Comparison of ENCODE assay signal across 1 cellular context in genomic region chr7:75842836-75843446, GRCh38.
TF ChIP-seq lines count a peak whose summit lies in the region.

No MANE protein-coding gene starts in this region.

TF ChIP-seq in K562, 482 proteins besides CTCF, POLR2A, EP300 and RAD21 (continued from another document and continues in another):
- TF ChIP-seq, protein P1, sequence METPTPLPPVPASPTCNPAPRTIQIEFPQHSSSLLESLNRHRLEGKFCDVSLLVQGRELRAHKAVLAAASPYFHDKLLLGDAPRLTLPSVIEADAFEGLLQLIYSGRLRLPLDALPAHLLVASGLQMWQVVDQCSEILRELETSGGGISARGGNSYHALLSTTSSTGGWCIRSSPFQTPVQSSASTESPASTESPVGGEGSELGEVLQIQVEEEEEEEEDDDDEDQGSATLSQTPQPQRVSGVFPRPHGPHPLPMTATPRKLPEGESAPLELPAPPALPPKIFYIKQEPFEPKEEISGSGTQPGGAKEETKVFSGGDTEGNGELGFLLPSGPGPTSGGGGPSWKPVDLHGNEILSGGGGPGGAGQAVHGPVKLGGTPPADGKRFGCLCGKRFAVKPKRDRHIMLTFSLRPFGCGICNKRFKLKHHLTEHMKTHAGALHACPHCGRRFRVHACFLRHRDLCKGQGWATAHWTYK (CRISPR knock-in tag; IDR thresholded peaks at IDR 0.05), result no peak; the same call in 1 of the 2 replicates
- no peak for TF ChIP-seq GATAD2B (IDR thresholded peaks at IDR 0.05; ENCODE audit: borderline replicate concordance)
- TF ChIP-seq, protein P2, sequence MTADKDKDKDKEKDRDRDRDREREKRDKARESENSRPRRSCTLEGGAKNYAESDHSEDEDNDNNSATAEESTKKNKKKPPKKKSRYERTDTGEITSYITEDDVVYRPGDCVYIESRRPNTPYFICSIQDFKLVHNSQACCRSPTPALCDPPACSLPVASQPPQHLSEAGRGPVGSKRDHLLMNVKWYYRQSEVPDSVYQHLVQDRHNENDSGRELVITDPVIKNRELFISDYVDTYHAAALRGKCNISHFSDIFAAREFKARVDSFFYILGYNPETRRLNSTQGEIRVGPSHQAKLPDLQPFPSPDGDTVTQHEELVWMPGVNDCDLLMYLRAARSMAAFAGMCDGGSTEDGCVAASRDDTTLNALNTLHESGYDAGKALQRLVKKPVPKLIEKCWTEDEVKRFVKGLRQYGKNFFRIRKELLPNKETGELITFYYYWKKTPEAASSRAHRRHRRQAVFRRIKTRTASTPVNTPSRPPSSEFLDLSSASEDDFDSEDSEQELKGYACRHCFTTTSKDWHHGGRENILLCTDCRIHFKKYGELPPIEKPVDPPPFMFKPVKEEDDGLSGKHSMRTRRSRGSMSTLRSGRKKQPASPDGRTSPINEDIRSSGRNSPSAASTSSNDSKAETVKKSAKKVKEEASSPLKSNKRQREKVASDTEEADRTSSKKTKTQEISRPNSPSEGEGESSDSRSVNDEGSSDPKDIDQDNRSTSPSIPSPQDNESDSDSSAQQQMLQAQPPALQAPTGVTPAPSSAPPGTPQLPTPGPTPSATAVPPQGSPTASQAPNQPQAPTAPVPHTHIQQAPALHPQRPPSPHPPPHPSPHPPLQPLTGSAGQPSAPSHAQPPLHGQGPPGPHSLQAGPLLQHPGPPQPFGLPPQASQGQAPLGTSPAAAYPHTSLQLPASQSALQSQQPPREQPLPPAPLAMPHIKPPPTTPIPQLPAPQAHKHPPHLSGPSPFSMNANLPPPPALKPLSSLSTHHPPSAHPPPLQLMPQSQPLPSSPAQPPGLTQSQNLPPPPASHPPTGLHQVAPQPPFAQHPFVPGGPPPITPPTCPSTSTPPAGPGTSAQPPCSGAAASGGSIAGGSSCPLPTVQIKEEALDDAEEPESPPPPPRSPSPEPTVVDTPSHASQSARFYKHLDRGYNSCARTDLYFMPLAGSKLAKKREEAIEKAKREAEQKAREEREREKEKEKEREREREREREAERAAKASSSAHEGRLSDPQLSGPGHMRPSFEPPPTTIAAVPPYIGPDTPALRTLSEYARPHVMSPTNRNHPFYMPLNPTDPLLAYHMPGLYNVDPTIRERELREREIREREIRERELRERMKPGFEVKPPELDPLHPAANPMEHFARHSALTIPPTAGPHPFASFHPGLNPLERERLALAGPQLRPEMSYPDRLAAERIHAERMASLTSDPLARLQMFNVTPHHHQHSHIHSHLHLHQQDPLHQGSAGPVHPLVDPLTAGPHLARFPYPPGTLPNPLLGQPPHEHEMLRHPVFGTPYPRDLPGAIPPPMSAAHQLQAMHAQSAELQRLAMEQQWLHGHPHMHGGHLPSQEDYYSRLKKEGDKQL (CRISPR knock-in tag; IDR thresholded peaks at IDR 0.05; ENCODE audit: borderline replicate concordance), result no peak
- peak; percentile 72; the same call in 1 of the 2 replicates for TF ChIP-seq CHCHD3 (CRISPR knock-in tag; IDR thresholded peaks at IDR 0.05)
- peak; percentile 76; the same call in 1 of the 2 replicates for TF ChIP-seq ETV5 (CRISPR knock-in tag; IDR thresholded peaks at IDR 0.05; ENCODE audit: low read depth)
- no peak for TF ChIP-seq ZNF184 (CRISPR knock-in tag; IDR thresholded peaks at IDR 0.05)
- TF ChIP-seq ZNF354B (CRISPR knock-in tag; IDR thresholded peaks at IDR 0.05), result no peak
- no peak for TF ChIP-seq NBN (IDR thresholded peaks at IDR 0.05; ENCODE audit: low read depth)
- no peak for TF ChIP-seq COPS2 (conservative IDR thresholded peaks at IDR 0.05)
- TF ChIP-seq MTF1 (CRISPR knock-in tag; IDR thresholded peaks at IDR 0.05; ENCODE audit: borderline replicate concordance), result no peak
- peak; percentile 69 for TF ChIP-seq ZNF592 (IDR thresholded peaks at IDR 0.05)
- TF ChIP-seq, protein P3, sequence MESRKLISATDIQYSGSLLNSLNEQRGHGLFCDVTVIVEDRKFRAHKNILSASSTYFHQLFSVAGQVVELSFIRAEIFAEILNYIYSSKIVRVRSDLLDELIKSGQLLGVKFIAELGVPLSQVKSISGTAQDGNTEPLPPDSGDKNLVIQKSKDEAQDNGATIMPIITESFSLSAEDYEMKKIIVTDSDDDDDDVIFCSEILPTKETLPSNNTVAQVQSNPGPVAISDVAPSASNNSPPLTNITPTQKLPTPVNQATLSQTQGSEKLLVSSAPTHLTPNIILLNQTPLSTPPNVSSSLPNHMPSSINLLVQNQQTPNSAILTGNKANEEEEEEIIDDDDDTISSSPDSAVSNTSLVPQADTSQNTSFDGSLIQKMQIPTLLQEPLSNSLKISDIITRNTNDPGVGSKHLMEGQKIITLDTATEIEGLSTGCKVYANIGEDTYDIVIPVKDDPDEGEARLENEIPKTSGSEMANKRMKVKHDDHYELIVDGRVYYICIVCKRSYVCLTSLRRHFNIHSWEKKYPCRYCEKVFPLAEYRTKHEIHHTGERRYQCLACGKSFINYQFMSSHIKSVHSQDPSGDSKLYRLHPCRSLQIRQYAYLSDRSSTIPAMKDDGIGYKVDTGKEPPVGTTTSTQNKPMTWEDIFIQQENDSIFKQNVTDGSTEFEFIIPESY (CRISPR knock-in tag; IDR thresholded peaks at IDR 0.05), result no peak
- 0 out of 4 replicates have a peak, but pooled peaks of 1 of the 2 experiments have one; percentile 22 for TF ChIP-seq UBTF (IDR thresholded peaks at IDR 0.05; ENCODE audit: borderline replicate concordance in 1 of 2, low read depth in 2 of 2, low read length in 2 of 2)
- TF ChIP-seq NR3C1 (CRISPR knock-in tag; IDR thresholded peaks at IDR 0.05), result no peak
- no peak for TF ChIP-seq NFATC3 (IDR thresholded peaks at IDR 0.05)
- no peak for TF ChIP-seq ZNF282 (CRISPR knock-in tag; IDR thresholded peaks at IDR 0.05)
- TF ChIP-seq, protein P4, sequence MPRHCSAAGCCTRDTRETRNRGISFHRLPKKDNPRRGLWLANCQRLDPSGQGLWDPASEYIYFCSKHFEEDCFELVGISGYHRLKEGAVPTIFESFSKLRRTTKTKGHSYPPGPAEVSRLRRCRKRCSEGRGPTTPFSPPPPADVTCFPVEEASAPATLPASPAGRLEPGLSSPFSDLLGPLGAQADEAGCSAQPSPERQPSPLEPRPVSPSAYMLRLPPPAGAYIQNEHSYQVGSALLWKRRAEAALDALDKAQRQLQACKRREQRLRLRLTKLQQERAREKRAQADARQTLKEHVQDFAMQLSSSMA (CRISPR knock-in tag; IDR thresholded peaks at IDR 0.05), result no peak
- TF ChIP-seq ARID2 (IDR thresholded peaks at IDR 0.05), result no peak
- no peak for TF ChIP-seq ZNF79 (CRISPR knock-in tag; IDR thresholded peaks at IDR 0.05; ENCODE audit: low read depth)
- peak; percentile 1 for TF ChIP-seq FOS (IDR thresholded peaks at IDR 0.05; ENCODE audit: extremely low read depth, insufficient read length)
- 0 out of 2 replicates have a peak, but pooled peaks have one; percentile 38 for TF ChIP-seq KLF1 (tag; IDR thresholded peaks at IDR 0.05)
- TF ChIP-seq TCFL5 (CRISPR knock-in tag; conservative IDR thresholded peaks at IDR 0.05), result no peak
- no peak for TF ChIP-seq TAF1 (IDR thresholded peaks at IDR 0.05; ENCODE audit: control insufficient read depth, extremely low read depth, insufficient read depth, low read length, severe bottlenecking)
- TF ChIP-seq, protein P5, sequence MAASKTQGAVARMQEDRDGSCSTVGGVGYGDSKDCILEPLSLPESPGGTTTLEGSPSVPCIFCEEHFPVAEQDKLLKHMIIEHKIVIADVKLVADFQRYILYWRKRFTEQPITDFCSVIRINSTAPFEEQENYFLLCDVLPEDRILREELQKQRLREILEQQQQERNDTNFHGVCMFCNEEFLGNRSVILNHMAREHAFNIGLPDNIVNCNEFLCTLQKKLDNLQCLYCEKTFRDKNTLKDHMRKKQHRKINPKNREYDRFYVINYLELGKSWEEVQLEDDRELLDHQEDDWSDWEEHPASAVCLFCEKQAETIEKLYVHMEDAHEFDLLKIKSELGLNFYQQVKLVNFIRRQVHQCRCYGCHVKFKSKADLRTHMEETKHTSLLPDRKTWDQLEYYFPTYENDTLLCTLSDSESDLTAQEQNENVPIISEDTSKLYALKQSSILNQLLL (CRISPR knock-in tag; IDR thresholded peaks at IDR 0.05; ENCODE audit: borderline replicate concordance), result no peak
- TF ChIP-seq ZFX (CRISPR knock-in tag; IDR thresholded peaks at IDR 0.05), result no peak
- TF ChIP-seq NRF1 (conservative IDR thresholded peaks at IDR 0.05 in 1 of 2, IDR thresholded peaks at IDR 0.05 in 1 of 2), result 0 out of 4 replicates have a peak, but pooled peaks have one; percentile 4 to 5
- no peak for TF ChIP-seq HLTF (IDR thresholded peaks at IDR 0.05)
- TF ChIP-seq HINFP (tag; conservative IDR thresholded peaks at IDR 0.05; ENCODE audit: low read depth), result no peak
- TF ChIP-seq CHD4 (IDR thresholded peaks at IDR 0.05; ENCODE audit: insufficient read depth, insufficient replicate concordance, low read depth, low read length, poor library complexity, severe bottlenecking), result no peak
- TF ChIP-seq GATA2 (CRISPR knock-in tag; IDR thresholded peaks at IDR 0.05), result no peak
- TF ChIP-seq FOXA1 (IDR thresholded peaks at IDR 0.05; ENCODE audit: borderline replicate concordance), result no peak
- no peak for TF ChIP-seq NCOA1 (IDR thresholded peaks at IDR 0.05; ENCODE audit: low read depth)
- TF ChIP-seq PML (IDR thresholded peaks at IDR 0.05; ENCODE audit: low read length), result peak; percentile 90
- TF ChIP-seq TARDBP (IDR thresholded peaks at IDR 0.05), result no peak
- TF ChIP-seq, protein P6, sequence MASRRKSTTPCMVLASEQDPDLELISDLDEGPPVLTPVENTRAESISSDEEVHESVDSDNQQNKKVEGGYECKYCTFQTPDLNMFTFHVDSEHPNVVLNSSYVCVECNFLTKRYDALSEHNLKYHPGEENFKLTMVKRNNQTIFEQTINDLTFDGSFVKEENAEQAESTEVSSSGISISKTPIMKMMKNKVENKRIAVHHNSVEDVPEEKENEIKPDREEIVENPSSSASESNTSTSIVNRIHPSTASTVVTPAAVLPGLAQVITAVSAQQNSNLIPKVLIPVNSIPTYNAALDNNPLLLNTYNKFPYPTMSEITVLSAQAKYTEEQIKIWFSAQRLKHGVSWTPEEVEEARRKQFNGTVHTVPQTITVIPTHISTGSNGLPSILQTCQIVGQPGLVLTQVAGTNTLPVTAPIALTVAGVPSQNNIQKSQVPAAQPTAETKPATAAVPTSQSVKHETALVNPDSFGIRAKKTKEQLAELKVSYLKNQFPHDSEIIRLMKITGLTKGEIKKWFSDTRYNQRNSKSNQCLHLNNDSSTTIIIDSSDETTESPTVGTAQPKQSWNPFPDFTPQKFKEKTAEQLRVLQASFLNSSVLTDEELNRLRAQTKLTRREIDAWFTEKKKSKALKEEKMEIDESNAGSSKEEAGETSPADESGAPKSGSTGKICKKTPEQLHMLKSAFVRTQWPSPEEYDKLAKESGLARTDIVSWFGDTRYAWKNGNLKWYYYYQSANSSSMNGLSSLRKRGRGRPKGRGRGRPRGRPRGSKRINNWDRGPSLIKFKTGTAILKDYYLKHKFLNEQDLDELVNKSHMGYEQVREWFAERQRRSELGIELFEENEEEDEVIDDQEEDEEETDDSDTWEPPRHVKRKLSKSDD (conservative IDR thresholded peaks at IDR 0.05; ENCODE audit: low read length), result no peak
- no peak for TF ChIP-seq BMI1 (IDR thresholded peaks at IDR 0.05; ENCODE audit: low read length)
- TF ChIP-seq ZKSCAN8 (CRISPR knock-in tag; IDR thresholded peaks at IDR 0.05), result no peak
